ENCODE assay signal across 8 cellular contexts in genomic region chr17:81412490-81413093, GRCh38. TPM values are rescaled to one million over a fixed set of nuclear protein-coding genes. Genes with fewer than 3 reads are reported as not detected.
A peak's percentile ranks its signal among the peaks of the same experiment; 100 is the strongest.
DNase-seq lines count a peak whose midpoint lies in the region; ATAC-seq and TF ChIP-seq lines count a peak whose summit lies in the region.

No MANE protein-coding gene starts in this region.

- peaks cover 9% of the 10 kb centered on the region for H3K4me1 ChIP-seq in RWPE2 (ENCODE audit: insufficient read depth, poor library complexity, severe bottlenecking)

- peak overlapping the region; percentile 53 for H3K4me3 Mint-ChIP-seq in activated T-helper 17 cell treated with anti-CD3 and anti-CD28 coated beads, Interleukin-2, amount 50 U/mL, for 72 hours
- H3K4me3 Mint-ChIP-seq in stimulated activated memory B cell treated with anti-CD40 and anti-IgM and Interleukin-4, amounts not matched to agents 10 μg/mL and 1 μg/mL and 100 μg/mL, for 72 hours: peak overlapping the region; percentile 7

- H3K36me3 ChIP-seq in RWPE2 (ENCODE audit: low read depth): no peaks in the 10 kb centered on the region

- H3K9me3 Mint-ChIP-seq in activated T-helper 17 cell treated with anti-CD3 and anti-CD28 coated beads, Interleukin-2, amount 50 U/mL, for 72 hours: no peaks in the 10 kb centered on the region
- H3K9me3 Mint-ChIP-seq in stimulated activated memory B cell treated with anti-CD40 and anti-IgM and Interleukin-4, amounts not matched to agents 10 μg/mL and 1 μg/mL and 100 μg/mL, for 72 hours: peaks cover 6% of the 10 kb centered on the region

- DNase-seq in RWPE2 (ENCODE audit: low spot score) (no peak), islet precursor cell (peak; percentile 80), OCI-M2 (lab: John Stamatoyannopoulos, UW; ENCODE audit: unreplicated experiment) (no peak), SHP77 treated with DMSO at 0.1 percent for 48 hours (lab: John Stamatoyannopoulos, UW) (no peak)

- ATAC-seq in RWPE2 (ENCODE audit: low read depth): peak; percentile 25
- ATAC-seq in activated T-helper 17 cell treated with anti-CD3 and anti-CD28 coated beads, Interleukin-2, amount 50 U/mL, for 72 hours (replicated peaks): peak; percentile 95
- ATAC-seq in stimulated activated memory B cell treated with anti-CD40 and anti-IgM and Interleukin-4, amounts not matched to agents 10 μg/mL and 1 μg/mL and 100 μg/mL, for 72 hours: peak; percentile 43
- ATAC-seq in HG02970 (IDR thresholded peaks at IDR 0.05; ENCODE audit: low FRiP score, unreplicated experiment): no peak
- no peak for ATAC-seq in HG02938 (IDR thresholded peaks at IDR 0.05; ENCODE audit: unreplicated experiment)

- peaks cover 14% of the 10 kb centered on the region for H3K27me3 Mint-ChIP-seq in activated T-helper 17 cell treated with anti-CD3 and anti-CD28 coated beads, Interleukin-2, amount 50 U/mL, for 72 hours
- peaks cover 72% of the 10 kb centered on the region for H3K27me3 Mint-ChIP-seq in stimulated activated memory B cell treated with anti-CD40 and anti-IgM and Interleukin-4, amounts not matched to agents 10 μg/mL and 1 μg/mL and 100 μg/mL, for 72 hours

- no peaks in the 10 kb centered on the region for H3K27me3 ChIP-seq in RWPE2 (ENCODE audit: insufficient read depth, poor library complexity, severe bottlenecking)

- no peak overlapping the region for H3K27ac Mint-ChIP-seq in activated T-helper 17 cell treated with anti-CD3 and anti-CD28 coated beads, Interleukin-2, amount 50 U/mL, for 72 hours
- H3K27ac Mint-ChIP-seq in stimulated activated memory B cell treated with anti-CD40 and anti-IgM and Interleukin-4, amounts not matched to agents 10 μg/mL and 1 μg/mL and 100 μg/mL, for 72 hours: peak overlapping the region; percentile 27

- no peaks in the 10 kb centered on the region for H3K36me3 Mint-ChIP-seq in activated T-helper 17 cell treated with anti-CD3 and anti-CD28 coated beads, Interleukin-2, amount 50 U/mL, for 72 hours (ENCODE audit: low read depth)
- no peaks in the 10 kb centered on the region for H3K36me3 Mint-ChIP-seq in stimulated activated memory B cell treated with anti-CD40 and anti-IgM and Interleukin-4, amounts not matched to agents 10 μg/mL and 1 μg/mL and 100 μg/mL, for 72 hours

- H3K4me1 Mint-ChIP-seq in activated T-helper 17 cell treated with anti-CD3 and anti-CD28 coated beads, Interleukin-2, amount 50 U/mL, for 72 hours: peaks cover 5% of the 10 kb centered on the region
- peaks cover 20% of the 10 kb centered on the region for H3K4me1 Mint-ChIP-seq in stimulated activated memory B cell treated with anti-CD40 and anti-IgM and Interleukin-4, amounts not matched to agents 10 μg/mL and 1 μg/mL and 100 μg/mL, for 72 hours

- TF ChIP-seq CTCF in RWPE2 (IDR thresholded peaks at IDR 0.05; ENCODE audit: poor library complexity, severe bottlenecking): no peak

- no peak overlapping the region for H3K4me3 ChIP-seq in RWPE2 (ENCODE audit: severe bottlenecking)

- no peak overlapping the region for H3K27ac ChIP-seq in RWPE2 (ENCODE audit: poor library complexity, severe bottlenecking)

- H3K9me3 ChIP-seq in RWPE2 (ENCODE audit: severe bottlenecking): no peaks in the 10 kb centered on the region

RNA-seq across cellular contexts. Expression of gene BAHCC1, which starts 17.3 kb away (rescaled TPM):
- total RNA-seq in activated T-helper 17 cell treated with anti-CD3 and anti-CD28 coated beads, Interleukin-2, amount 50 U/mL, for 72 hours: under 1 TPM in 1 of 2 donors, not detected in 1; 0.26 TPM

Comparison
In these comparisons a context has a peak if more than half of its experiments do, and no peak if none do; other contexts are left out.
1. ATAC-seq: peak in RWPE2 (single experiment), activated T-helper 17 cell treated with anti-CD3 and anti-CD28 coated beads, Interleukin-2, amount 50 U/mL, for 72 hours (single experiment) and stimulated activated memory B cell treated with anti-CD40 and anti-IgM and Interleukin-4, amounts not matched to agents 10 μg/mL and 1 μg/mL and 100 μg/mL, for 72 hours (single experiment); none in HG02970 (single experiment) and HG02938 (single experiment).